In the genomic region with DNA sequence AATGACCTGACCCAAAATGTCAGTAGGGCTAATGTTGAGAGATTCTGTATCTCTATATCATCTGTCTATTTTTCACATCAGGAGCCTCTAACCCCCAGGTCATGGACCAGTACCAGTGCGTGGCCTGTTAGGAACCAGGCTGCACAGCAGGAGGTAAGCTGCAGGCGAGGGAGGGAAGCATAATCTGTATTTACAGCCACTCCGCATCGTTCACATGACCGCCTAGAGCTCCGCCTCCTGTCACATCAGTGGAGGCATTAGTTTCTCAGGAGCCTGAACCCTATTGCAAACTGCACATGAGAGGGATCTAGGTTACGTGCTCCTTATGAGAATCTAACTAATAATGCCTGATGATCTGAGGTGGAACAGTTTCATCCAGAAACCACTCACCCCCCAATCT, we compare ENCODE assay signal across 21 cellular contexts.
"Had no signal": no experiment of that assay in that cellular context is flagged by ENCODE, and none has a peak within 500 bp of the region (broad histone marks: within the 10 kb centered on the region; RNA-seq: fewer than 3 reads in every experiment).

No MANE protein-coding gene starts in this region.

- H3K27me3 ChIP-seq: thyroid gland, upper lobe of right lung had no signal

- H3K36me3 ChIP-seq: thyroid gland, upper lobe of right lung had no signal

- H3K36me3 Mint-ChIP-seq: activated naive CD4-positive, alpha-beta T cell treated with anti-CD3 and anti-CD28 coated beads, Interleukin-2, amount 50 U/mL, for 24 hours; brain; naive thymus-derived CD4-positive, alpha-beta T cell; WTC11 had no signal

- H3K4me3 Mint-ChIP-seq: activated naive CD4-positive, alpha-beta T cell treated with anti-CD3 and anti-CD28 coated beads, Interleukin-2, amount 50 U/mL, for 24 hours; brain; naive thymus-derived CD4-positive, alpha-beta T cell; WTC11 had no signal

- H3K4me1 Mint-ChIP-seq: activated naive CD4-positive, alpha-beta T cell treated with anti-CD3 and anti-CD28 coated beads, Interleukin-2, amount 50 U/mL, for 24 hours; naive thymus-derived CD4-positive, alpha-beta T cell; WTC11 had no signal

- DNase-seq: activated gamma-delta T cell treated with Interleukin-2 at 50 U/mL for 16 hours; activated T-cell treated with anti-CD3 and anti-CD28 coated beads, Interleukin-2, amount 50 U/mL, for 1 hour; anterior cingulate cortex; central memory CD4-positive, alpha-beta T cell; dermis blood vessel endothelial cell; effector CD8-positive, alpha-beta T cell; erythroblast; foreskin fibroblast; naive thymus-derived CD4-positive, alpha-beta T cell; psoas muscle; right cardiac atrium; stimulated activated CD4-positive, alpha-beta T cell treated with anti-CD3 and anti-CD28 coated beads, Interleukin-12 subunit alpha, Interleukin-12 subunit beta, amount 100 ng/mL, for 4 hours; stimulated activated CD4-positive, alpha-beta T cell treated with anti-CD3 and anti-CD28 coated beads, Interleukin-4, amount 100 ng/mL, for 4 hours; stimulated activated naive CD8-positive, alpha-beta T cell treated with anti-CD3 and anti-CD28 coated beads, Interleukin-15, Interleukin-2, amounts not matched to agents 100 U/mL and 50 U/mL, for 24 hours; thyroid gland; upper lobe of right lung had no signal

- ATAC-seq: left lobe of liver; naive thymus-derived CD4-positive, alpha-beta T cell; psoas muscle; right cardiac atrium; stimulated activated naive CD8-positive, alpha-beta T cell treated with anti-CD3 and anti-CD28 coated beads, Interleukin-15, Interleukin-2, amounts not matched to agents 100 U/mL and 50 U/mL, for 24 hours; upper lobe of right lung; WTC11 had no signal

- H3K4me1 ChIP-seq: psoas muscle, thyroid gland, upper lobe of right lung had no signal

- H3K9me3 ChIP-seq: psoas muscle, thyroid gland, upper lobe of right lung had no signal

- H3K4me3 ChIP-seq: lung, psoas muscle, thyroid gland, upper lobe of right lung had no signal

- H3K27ac Mint-ChIP-seq: activated naive CD4-positive, alpha-beta T cell treated with anti-CD3 and anti-CD28 coated beads, Interleukin-2, amount 50 U/mL, for 24 hours; brain; naive thymus-derived CD4-positive, alpha-beta T cell; WTC11 had no signal

- H3K9me3 Mint-ChIP-seq: activated naive CD4-positive, alpha-beta T cell treated with anti-CD3 and anti-CD28 coated beads, Interleukin-2, amount 50 U/mL, for 24 hours; naive thymus-derived CD4-positive, alpha-beta T cell; WTC11 had no signal

- H3K27ac ChIP-seq: psoas muscle, thyroid gland, upper lobe of right lung had no signal
